18 cellular contexts compared by ENCODE assay signal in the genomic region with DNA sequence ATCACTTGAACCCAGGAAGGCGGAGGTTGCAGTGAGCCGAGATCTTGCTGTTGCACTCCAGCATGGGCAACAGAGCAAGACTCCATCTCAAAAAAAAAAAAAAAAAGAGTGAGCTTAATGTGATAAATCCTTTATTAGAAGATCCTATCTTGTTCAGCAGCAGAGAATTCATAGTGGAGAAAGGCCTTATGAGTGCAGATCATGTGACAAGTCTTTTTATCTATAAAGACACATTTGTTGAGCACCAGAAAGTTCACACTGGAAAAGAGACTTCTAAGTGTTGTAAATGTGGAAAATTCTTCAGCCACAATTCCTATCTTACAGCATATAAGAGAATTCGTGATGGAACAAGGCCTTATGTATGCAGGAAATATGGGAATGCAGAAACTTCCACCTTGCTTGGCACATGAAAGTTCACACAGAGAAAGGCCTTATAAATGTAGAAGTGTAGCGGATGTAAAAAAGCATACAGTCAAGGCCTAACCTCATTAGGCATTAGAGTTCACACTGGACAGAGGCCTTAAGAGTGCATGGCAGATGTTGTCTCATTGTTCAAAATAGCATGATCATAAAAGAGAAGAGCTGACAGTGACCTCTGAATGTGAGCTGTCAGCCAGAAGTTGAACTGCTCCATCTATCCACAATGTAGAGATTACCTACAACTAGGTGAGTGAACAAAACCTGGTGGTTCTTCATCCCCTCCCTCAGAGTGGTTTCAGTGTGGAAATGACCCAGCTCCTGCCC. TPM values are rescaled to one million over a fixed set of nuclear protein-coding genes. Genes with fewer than 3 reads are reported as not detected.
A peak's percentile ranks its signal among the peaks of the same experiment; 100 is the strongest.
DNase-seq lines count a peak whose midpoint lies in the region; ATAC-seq and TF ChIP-seq lines count a peak whose summit lies in the region.
"Had no signal": no experiment of that assay in that cellular context is flagged by ENCODE, and none has a peak within 500 bp of the region (broad histone marks: within the 10 kb centered on the region; RNA-seq: fewer than 3 reads in every experiment).

No MANE protein-coding gene starts in this region.

- no peak for TF ChIP-seq CTCF in heart left ventricle (IDR thresholded peaks at IDR 0.05)
- TF ChIP-seq CTCF in ascending aorta (IDR thresholded peaks at IDR 0.05), result no peak
- no peak for TF ChIP-seq CTCF in suprapubic skin (IDR thresholded peaks at IDR 0.05)
- no peak for TF ChIP-seq CTCF in WERI-Rb-1 (IDR thresholded peaks at IDR 0.05; ENCODE audit: low read depth, low read length)
- no peak for TF ChIP-seq CTCF in prostate gland (IDR thresholded peaks at IDR 0.05)

- H3K4me3 ChIP-seq in heart left ventricle (no peak overlapping the region), ascending aorta (no peak overlapping the region), mesodermal cell (ENCODE audit: extremely low read depth, insufficient read depth, low read length, poor library complexity, severe bottlenecking) (no peak overlapping the region), suprapubic skin (no peak overlapping the region), WERI-Rb-1 (ENCODE audit: low read depth, low read length) (no peak overlapping the region), prostate gland (no peak overlapping the region)
- H3K4me3 ChIP-seq: skin epidermis had no signal

- H3K36me3 ChIP-seq in heart left ventricle, result peaks cover 0 to 3% (median 0%) of the 10 kb centered on the region in 9 donors
- H3K36me3 ChIP-seq in ascending aorta, result no peaks in the 10 kb centered on the region
- peaks cover 21% of the 10 kb centered on the region for H3K36me3 ChIP-seq in mesodermal cell (ENCODE audit: control insufficient read depth, insufficient read depth, low read length)
- no peaks in the 10 kb centered on the region for H3K36me3 ChIP-seq in suprapubic skin
- H3K36me3 ChIP-seq in WERI-Rb-1, result no peaks in the 10 kb centered on the region; the same call in none of the 2 replicates
- H3K36me3 ChIP-seq in prostate gland, result no peaks in the 10 kb centered on the region

- ATAC-seq in Right ventricle myocardium superior (ENCODE audit: poor library complexity) (peak; percentile 28), heart left ventricle (no peak)
- ATAC-seq: HepG2 had no signal

- H3K27me3 ChIP-seq in heart left ventricle (no peaks in the 10 kb centered on the region), ascending aorta (no peaks in the 10 kb centered on the region), suprapubic skin (no peaks in the 10 kb centered on the region), WERI-Rb-1 (ENCODE audit: insufficient read depth, low read depth, severe bottlenecking) (no peaks in the 10 kb centered on the region), prostate gland (replicated peaks; ENCODE audit: insufficient read depth) (no peaks in the 10 kb centered on the region)

- intact Hi-C loops in Right ventricle myocardium superior (cut with DNase I), result no loop called here
- intact Hi-C loops in heart left ventricle (cut with DNase I), result loop anchor here in 2 of 10 donors (5.0 to 10.0 kb wide), 3 partner anchors 35 to 208 kb away; no protein-coding TSS in a partner anchor
- intact Hi-C loops in ascending aorta (cut with DNase I), result no loop called here
- intact Hi-C loops in prostate gland (cut with DNase I), result no loop called here

- no peak for TF ChIP-seq EP300 in suprapubic skin (IDR thresholded peaks at IDR 0.05)

- no peaks in the 10 kb centered on the region for H3K9me3 ChIP-seq in heart left ventricle
- no peaks in the 10 kb centered on the region for H3K9me3 ChIP-seq in ascending aorta
- H3K9me3 ChIP-seq in mesodermal cell (ENCODE audit: control insufficient read depth, low read length), result no peaks in the 10 kb centered on the region
- no peaks in the 10 kb centered on the region for H3K9me3 ChIP-seq in suprapubic skin
- H3K9me3 ChIP-seq in WERI-Rb-1 (ENCODE audit: severe bottlenecking), result no peaks in the 10 kb centered on the region
- no peaks in the 10 kb centered on the region for H3K9me3 ChIP-seq in prostate gland

- 86 to 97% (median 91%) methylated on average over 4 of the region's 4 CpGs for WGBS in heart left ventricle, 4 donors
- WGBS in mesodermal cell (ENCODE audit: insufficient coverage in 2 of 2), 2 experiments, result 92 to 100% methylated on average over 2 of the region's 4 CpGs
- WGBS in suprapubic skin, result 94% methylated on average over 4 of the region's 4 CpGs
- WGBS in prostate gland, result 98% methylated on average over 4 of the region's 4 CpGs

- DNase-seq in Right ventricle myocardium superior (no peak), heart left ventricle (no peak), ascending aorta (ENCODE audit: low spot score in 2 of 2) (no peak), suprapubic skin (ENCODE audit: low spot score in 2 of 2) (no peak), AG08395 (ENCODE audit: low spot score) (no peak), WERI-Rb-1 (no peak), prostate gland (ENCODE audit: low spot score) (no peak)
- DNase-seq: activated CD4-positive, alpha-beta T cell treated with anti-CD3 and anti-CD28 coated beads, Interleukin-2, amount 50 U/mL, for 1 hour; activated T-cell treated with anti-CD3 and anti-CD28 coated beads, Interleukin-2, amount 50 U/mL, for 48 hours; GDM1; H7; NK-92 treated with Interleukin-12 subunit alpha and Interleukin-12 subunit beta, amount 100 ng/mL, for 24 hours; nucleus accumbens; SHP77 treated with DMSO at 0.1 percent for 48 hours; T1000 had no signal

- H3K4me1 ChIP-seq in heart left ventricle, result peaks cover 3 to 82% (median 42%) of the 10 kb centered on the region in 12 donors
- peaks cover 5 to 7% of the 10 kb centered on the region in 2 donors for H3K4me1 ChIP-seq in ascending aorta
- peaks cover 28% of the 10 kb centered on the region for H3K4me1 ChIP-seq in mesodermal cell (ENCODE audit: control insufficient read depth, insufficient read depth, low read length, poor library complexity, severe bottlenecking)
- peaks cover 53% of the 10 kb centered on the region for H3K4me1 ChIP-seq in suprapubic skin
- no peaks in the 10 kb centered on the region for H3K4me1 ChIP-seq in prostate gland (replicated peaks)

- no peak for TF ChIP-seq POLR2A in heart left ventricle (IDR thresholded peaks at IDR 0.05)
- no peak for TF ChIP-seq POLR2A in suprapubic skin (IDR thresholded peaks at IDR 0.05)
- no peak for TF ChIP-seq POLR2A in prostate gland (IDR thresholded peaks at IDR 0.05)

- H3K27ac ChIP-seq in heart left ventricle (peak overlapping the region in 1 of 12 donors; percentile 72), ascending aorta (peak overlapping the region; percentile 6 to 31), mesodermal cell (ENCODE audit: low read depth, low read length, severe bottlenecking) (peak overlapping the region; percentile 94), suprapubic skin (peak overlapping the region; percentile 60), WERI-Rb-1 (no peak overlapping the region), prostate gland (no peak overlapping the region)

RNA-seq across cellular contexts. Expression of a gene that starts 16.7 kb away (rescaled TPM):
- total RNA-seq in Right ventricle myocardium superior (69.7 TPM), heart left ventricle (100 to 1,000 TPM in 1 of 9 donors, 10 to 100 TPM in 8; 32.9 to 128 (median 74.8) TPM), ascending aorta (44.6 TPM), suprapubic skin (10 to 100 TPM; 45.1 to 57.0 (median 52.5) TPM), prostate gland (10 to 100 TPM; 74.4 to 95.0 TPM)
- 10 to 100 TPM in 1 of 2 donors, 1 to 10 TPM in 1; 8.4 to 45.0 TPM for polyA plus RNA-seq in heart left ventricle
- 280 TPM for polyA plus RNA-seq in mesodermal cell (2013, experiment 1 of 2)
- 294 TPM for polyA plus RNA-seq in mesodermal cell (2013, experiment 2 of 2)

RNA-seq across cellular contexts. Expression of a gene that starts 38.3 kb away (rescaled TPM):
- total RNA-seq in Right ventricle myocardium superior (40.3 TPM), heart left ventricle (10 to 100 TPM; 22.2 to 31.8 (median 26.7) TPM), ascending aorta (10.4 TPM), suprapubic skin (10 to 100 TPM; 11.4 to 31.1 (median 20.5) TPM), prostate gland (10 to 100 TPM; 14.3 to 22.9 TPM)
- polyA plus RNA-seq in heart left ventricle, result 10 to 100 TPM in 1 of 2 donors, 1 to 10 TPM in 1; 9.4 to 10.0 TPM
- 11.7 TPM for polyA plus RNA-seq in mesodermal cell (2013, experiment 1 of 2)
- polyA plus RNA-seq in mesodermal cell (2013, experiment 2 of 2), result 13.8 TPM

Comparison
In these comparisons a context has a peak if more than half of its experiments do, and no peak if none do; other contexts are left out.
1. H3K27ac ChIP-seq: peak in ascending aorta (2 of 2), mesodermal cell (single experiment) and suprapubic skin (single experiment); none in WERI-Rb-1 (single experiment) and prostate gland (0 of 2).